In genomic region chr11:65852508-65853248, GRCh38 we compare ENCODE assay signal across 14 cellular contexts. TPM values are rescaled to one million over a fixed set of nuclear protein-coding genes. Genes with fewer than 3 reads are reported as not detected.
DNase-seq lines count a peak whose midpoint lies in the region; ATAC-seq, FAIRE-seq and TF ChIP-seq lines count a peak whose summit lies in the region.
"Had no signal": no experiment of that assay in that cellular context is flagged by ENCODE, and none has a peak within 500 bp of the region (broad histone marks: within the 10 kb centered on the region; RNA-seq: fewer than 3 reads in every experiment).

No MANE protein-coding gene starts in this region.

- peaks cover 56% of the 10 kb centered on the region for H4K20me1 ChIP-seq in SK-N-SH (ENCODE audit: insufficient read depth)
- H4K20me1 ChIP-seq in HepG2 (ENCODE audit: insufficient read depth, low read length) = peaks cover 50% of the 10 kb centered on the region

- TF ChIP-seq RAD21 in SK-N-SH (IDR thresholded peaks at IDR 0.05; ENCODE audit: low read length) (no peak), HepG2 (CRISPR knock-in tag; IDR thresholded peaks at IDR 0.05) (no peak)

- 95% methylated on average over 8 of the region's 33 CpGs for WGBS in SK-N-SH (ENCODE audit: low lambda C conversion rate)
- 94% methylated on average over 18 of the region's 33 CpGs for WGBS in HepG2 (ENCODE audit: low lambda C conversion rate)

- peaks cover 20% of the 10 kb centered on the region for H3K4me1 Mint-ChIP-seq in type B pancreatic cell (ENCODE audit: unreplicated experiment)

- H3F3A ChIP-seq in SK-N-SH (replicated peaks; ENCODE audit: insufficient read depth) = peaks cover 65% of the 10 kb centered on the region

- no peaks in the 10 kb centered on the region for H3K9me3 ChIP-seq in cardiac muscle cell (ENCODE audit: low read depth)
- H3K9me3 ChIP-seq in SK-N-SH = no peaks in the 10 kb centered on the region
- 0 out of 2 replicates have a peak, but pooled peaks cover 4% of the 10 kb centered on the region for H3K9me3 ChIP-seq in HepG2 (ENCODE audit: low read length)

- H3K79me2 ChIP-seq in SK-N-SH (ENCODE audit: insufficient read depth) = peaks cover 42% of the 10 kb centered on the region
- H3K79me2 ChIP-seq in HepG2 (ENCODE audit: insufficient read depth, low read length) = peaks cover 21% of the 10 kb centered on the region

- TF ChIP-seq EP300 in SK-N-SH (IDR thresholded peaks at IDR 0.05; ENCODE audit: borderline replicate concordance in 1 of 2, low read depth in 1 of 2, low read length in 1 of 2) = no peak
- TF ChIP-seq EP300 in HepG2 (IDR thresholded peaks at IDR 0.05; ENCODE audit: low read depth in 2 of 2, low read length in 2 of 2) = no peak
- no peak for TF ChIP-seq EP300 in HepG2 (CRISPR knock-in tag; IDR thresholded peaks at IDR 0.05; ENCODE audit: borderline replicate concordance)

- H3K36me3 Mint-ChIP-seq in type B pancreatic cell = peaks cover 38% of the 10 kb centered on the region

- H3K9me2 ChIP-seq in SK-N-SH = no peaks in the 10 kb centered on the region

- TF ChIP-seq POLR2A in HepG2 (IDR thresholded peaks at IDR 0.05; ENCODE audit: insufficient read depth in 1 of 2, low read depth in 2 of 2, low read length in 2 of 2) = no peak

- H3K27me3 ChIP-seq in cardiac muscle cell (no peaks in the 10 kb centered on the region), SK-N-SH (ENCODE audit: insufficient read depth) (no peaks in the 10 kb centered on the region), HepG2 (ENCODE audit: control insufficient read depth in 1 of 2, insufficient read depth in 2 of 2, low read length in 2 of 2) (no peaks in the 10 kb centered on the region)

- H3K4me1 ChIP-seq in cardiac muscle cell (ENCODE audit: low read depth) = peaks cover 5% of the 10 kb centered on the region
- H3K4me1 ChIP-seq in SK-N-SH (ENCODE audit: control insufficient read depth in 1 of 2, insufficient read depth in 2 of 2, low read depth in 1 of 2, low read length in 1 of 2) = peaks cover 0 to 20% of the 10 kb centered on the region in 2 experiments; a peak in 2 of 4 replicates
- peaks cover 71% of the 10 kb centered on the region for H3K4me1 ChIP-seq in HepG2 (ENCODE audit: insufficient read depth, low read length)

- POLR2A ChIA-PET in SK-N-SH (lab: Yijun Ruan, JAX) = interaction anchor here (0.7 to 2.1 kb wide), 8 partner anchors 9 to 162 kb away, joined by 3 to 14 read pairs (median 4); partner anchors contain the start of genes CCDC85B and SNX32
- POLR2A ChIA-PET in HepG2 (lab: Yijun Ruan, JAX) = interaction anchor here (0.9 to 2.6 kb wide), 3 partner anchors 10 to 37 kb away, joined by 4 to 8 read pairs (median 4); partner anchors contain the start of gene CCDC85B

- H3K4me2 ChIP-seq in SK-N-SH (no peak overlapping the region), HepG2 (ENCODE audit: low read depth, low read length) (no peak overlapping the region)

- H3K36me3 ChIP-seq in cardiac muscle cell (peaks cover 33% of the 10 kb centered on the region), SK-N-SH (replicated peaks in 1 of 2; ENCODE audit: control insufficient read depth in 1 of 2, insufficient read depth in 2 of 2, low read length in 1 of 2) (peaks cover 44 to 55% of the 10 kb centered on the region in 2 experiments), HepG2 (replicated peaks in 1 of 2; ENCODE audit: control insufficient read depth in 1 of 2, insufficient read depth in 2 of 2, low read length in 2 of 2) (peaks cover 14 to 34% of the 10 kb centered on the region in 2 experiments)

- FAIRE-seq in HepG2 (lab: Jason Lieb, UNC) = no peak

- H3K9me3 Mint-ChIP-seq in type B pancreatic cell = no peaks in the 10 kb centered on the region
- H3K9me3 Mint-ChIP-seq: effector memory CD8-positive, alpha-beta T cell had no signal

- CTCF ChIA-PET in SK-N-SH (lab: Yijun Ruan, JAX) = interaction anchor here (0.7 to 5.3 kb wide), 10 partner anchors 8 to 141 kb away, joined by 3 to 30 read pairs (median 6); partner anchors contain the start of genes FIBP, KAT5 and MUS81
- CTCF ChIA-PET in HepG2 (lab: Yijun Ruan, JAX; ENCODE audit: low intra/inter-chr PET ratio, low total read pairs) = no interaction called here

- no TSS peak for BruUV-seq in HepG2 (replicated peaks; lab: Mats Ljungman, UMichigan)

- DNase-seq in cardiac muscle cell (ENCODE audit: low read depth in 1 of 2, low spot score in 1 of 2) = no peak
- no peak for DNase-seq in left cardiac atrium
- DNase-seq in SK-N-SH = peak; percentile 36
- DNase-seq in HepG2 (ENCODE audit: low spot score) = no peak
- DNase-seq in type B pancreatic cell (ENCODE audit: extremely low spot score, unreplicated experiment) = no peak
- DNase-seq in occipital lobe (lab: John Stamatoyannopoulos, UW) = no peak
- no peak for DNase-seq in NCI-H2227 treated with DMSO at 0.1 percent for 48 hours (lab: John Stamatoyannopoulos, UW)
- DNase-seq: anterior cingulate cortex; effector memory CD8-positive, alpha-beta T cell; NCI-H1092 treated with DMSO at 0.1 percent for 48 hours; NCI-H524 had no signal

- H2AFZ ChIP-seq in SK-N-SH (ENCODE audit: low read depth) = no peak overlapping the region
- no peak overlapping the region for H2AFZ ChIP-seq in HepG2 (ENCODE audit: low read length)
- H2AFZ ChIP-seq: parathyroid adenoma had no signal

- peaks cover 6% of the 10 kb centered on the region for H3K27me3 Mint-ChIP-seq in type B pancreatic cell
- H3K27me3 Mint-ChIP-seq: B cell; effector memory CD8-positive, alpha-beta T cell had no signal

- no peak for TF ChIP-seq CTCF in cardiac muscle cell (IDR thresholded peaks at IDR 0.05; ENCODE audit: low read depth, low read length)
- TF ChIP-seq CTCF in SK-N-SH (IDR thresholded peaks at IDR 0.05) = no peak
- TF ChIP-seq CTCF in HepG2 (CRISPR knock-in tag; IDR thresholded peaks at IDR 0.05) = no peak
- TF ChIP-seq CTCF in type B pancreatic cell (conservative IDR thresholded peaks at IDR 0.05) = no peak

- in situ Hi-C loops in HepG2 (cut with HindIII; ENCODE audit: extremely low pct_ligation_motif_present, low pct_unique_long_range_greater_than_20kb) = loop anchor here (10.0 kb wide), 1 partner anchor 298 kb away; the partner anchor contains the start of gene LTBP3

- H3K9ac ChIP-seq in SK-N-SH (no peak overlapping the region), HepG2 (ENCODE audit: insufficient read depth, low read depth, low read length) (no peak overlapping the region)
- H3K9ac ChIP-seq: parathyroid adenoma had no signal

- H3K27ac ChIP-seq in cardiac muscle cell = peak overlapping the region; percentile 14
- no peak overlapping the region for H3K27ac ChIP-seq in SK-N-SH (ENCODE audit: low read depth in 2 of 2, low read length in 1 of 2)
- H3K27ac ChIP-seq in HepG2 (ENCODE audit: extremely low read length, insufficient read depth, low read length) = no peak overlapping the region
- H3K27ac ChIP-seq: parathyroid adenoma had no signal

- no peak overlapping the region for H3K4me3 Mint-ChIP-seq in type B pancreatic cell
- H3K4me3 Mint-ChIP-seq: B cell; effector memory CD8-positive, alpha-beta T cell had no signal

- intact Hi-C loops in left cardiac atrium (cut with DNase I) = no loop called here
- intact Hi-C loops in HepG2 (cut with micrococcal nuclease; ENCODE audit: unreplicated experiment) = no loop called here

- ATAC-seq in left cardiac atrium = no peak
- no peak for ATAC-seq in HepG2
- ATAC-seq in HG02981 (IDR thresholded peaks at IDR 0.05; ENCODE audit: unreplicated experiment) = no peak
- ATAC-seq: effector memory CD8-positive, alpha-beta T cell had no signal

- peak overlapping the region; percentile 86 for H3K27ac Mint-ChIP-seq in type B pancreatic cell

- no peak overlapping the region for H3K4me3 ChIP-seq in cardiac muscle cell
- no peak overlapping the region for H3K4me3 ChIP-seq in SK-N-SH (ENCODE audit: low read depth in 2 of 2, low read length in 1 of 2)
- H3K4me3 ChIP-seq in HepG2 (replicated peaks in 1 of 3; ENCODE audit: insufficient read depth in 1 of 3, low read depth in 2 of 3, low read length in 3 of 3) = no peak overlapping the region

RNA-seq across cellular contexts. Expression of gene CFL1, which starts 5.3 kb away (rescaled TPM):
- total RNA-seq in cardiac muscle cell = 974 and 1,709 TPM in 2 replicates
- 1,641 and 2,660 TPM in 2 replicates for polyA plus RNA-seq in cardiac muscle cell
- 100 to 1,000 TPM; 439 to 554 TPM for total RNA-seq in left cardiac atrium
- 2,761 and 4,252 TPM in 2 replicates for polyA plus RNA-seq in SK-N-SH (2012; rRNA removed)
- polyA plus RNA-seq in SK-N-SH (2012; cell fraction: cytosol; rRNA removed) = 2,515 and 2,544 TPM in 2 replicates
- 1,901 and 2,978 TPM in 2 replicates for polyA plus RNA-seq in SK-N-SH (2012; cell fraction: nucleus; rRNA removed)
- 383 and 458 TPM in 2 replicates for total RNA-seq in HepG2 (2016; rRNA removed; fragmentation: Illumina TruSeq; extraction: Trizol)
- total RNA-seq in HepG2 (2016; cell fraction: cytosol; rRNA removed; fragmentation: Illumina TruSeq; extraction: Trizol; ENCODE audit: low read depth) = 49.6 and 56.4 TPM in 2 replicates
- 365 and 431 TPM in 2 replicates for total RNA-seq in HepG2 (2016; cell fraction: insoluble cytoplasmic fraction; rRNA removed; fragmentation: Illumina TruSeq; extraction: Trizol)
- 92.4 and 99.4 TPM in 2 replicates for total RNA-seq in HepG2 (2016; cell fraction: membrane; rRNA removed; fragmentation: Illumina TruSeq; extraction: Trizol)
- total RNA-seq in HepG2 (2016; cell fraction: nucleus; rRNA removed; fragmentation: Illumina TruSeq; extraction: Trizol) = 154 and 171 TPM in 2 replicates
- polyA plus RNA-seq in HepG2 (2011; rRNA removed) = 347 and 379 TPM in 2 replicates
- 649 and 884 TPM in 2 replicates for polyA plus RNA-seq in HepG2 (2011; cell fraction: cytosol; rRNA removed)
- 218 and 244 TPM in 2 replicates for polyA plus RNA-seq in HepG2 (2011; cell fraction: nucleus; rRNA removed)
- 289 and 295 TPM in 2 replicates for polyA plus RNA-seq in HepG2 (2012)
- 112 and 116 TPM in 2 replicates for polyA plus RNA-seq in HepG2 (2016; cell fraction: cytosol; fragmentation: Illumina TruSeq; extraction: Trizol; ENCODE audit: low read depth)
- 879 and 1,116 TPM in 2 replicates for polyA plus RNA-seq in HepG2 (2016; cell fraction: insoluble cytoplasmic fraction; fragmentation: Illumina TruSeq; extraction: Trizol; ENCODE audit: low read depth)
- 173 and 178 TPM in 2 replicates for polyA plus RNA-seq in HepG2 (2016; cell fraction: membrane; fragmentation: Illumina TruSeq; extraction: Trizol; ENCODE audit: low read depth)
- 427 and 437 TPM in 2 replicates for polyA plus RNA-seq in HepG2 (2016; cell fraction: nucleus; fragmentation: Illumina TruSeq; extraction: Trizol; ENCODE audit: insufficient read depth, low read depth)
- polyA minus RNA-seq in HepG2 (2011; rRNA and poly(A)+ RNA removed; ENCODE audit: low replicate concordance) = 360 and 1,083 TPM in 2 replicates
- 284 and 320 TPM in 2 replicates for polyA minus RNA-seq in HepG2 (2011; cell fraction: cytosol; rRNA and poly(A)+ RNA removed)
- polyA minus RNA-seq in HepG2 (2011; cell fraction: nucleus; rRNA and poly(A)+ RNA removed) = 153 and 218 TPM in 2 replicates
- 947 and 981 TPM in 2 replicates for total RNA-seq in type B pancreatic cell (ENCODE audit: low replicate concordance)
- total RNA-seq in occipital lobe = 404 TPM

RNA-seq across cellular contexts. Expression of gene MUS81, which starts 7.6 kb away (rescaled TPM):
- total RNA-seq in cardiac muscle cell (74.3 and 88.9 TPM in 2 replicates), left cardiac atrium (10 to 100 TPM; 36.1 to 37.6 TPM), HepG2 (2016; rRNA removed; fragmentation: Illumina TruSeq; extraction: Trizol) (13.2 and 25.6 TPM in 2 replicates), type B pancreatic cell (ENCODE audit: low replicate concordance) (67.9 and 72.4 TPM in 2 replicates), occipital lobe (45.9 TPM)
- polyA plus RNA-seq in cardiac muscle cell (80.3 and 82.7 TPM in 2 replicates), SK-N-SH (2012; rRNA removed) (39.7 and 58.2 TPM in 2 replicates), HepG2 (2011; rRNA removed) (30.2 and 43.6 TPM in 2 replicates)
- polyA plus RNA-seq in SK-N-SH (2012; cell fraction: cytosol; rRNA removed) = 20.4 and 26.8 TPM in 2 replicates
- polyA plus RNA-seq in SK-N-SH (2012; cell fraction: nucleus; rRNA removed) = 309 and 491 TPM in 2 replicates
- total RNA-seq in HepG2 (2016; cell fraction: cytosol; rRNA removed; fragmentation: Illumina TruSeq; extraction: Trizol; ENCODE audit: low read depth) = 9.1 and 9.8 TPM in 2 replicates
- 10.0 and 23.4 TPM in 2 replicates for total RNA-seq in HepG2 (2016; cell fraction: insoluble cytoplasmic fraction; rRNA removed; fragmentation: Illumina TruSeq; extraction: Trizol)
- total RNA-seq in HepG2 (2016; cell fraction: membrane; rRNA removed; fragmentation: Illumina TruSeq; extraction: Trizol) = 9.8 and 11.9 TPM in 2 replicates
- total RNA-seq in HepG2 (2016; cell fraction: nucleus; rRNA removed; fragmentation: Illumina TruSeq; extraction: Trizol) = 33.1 and 33.6 TPM in 2 replicates
- polyA plus RNA-seq in HepG2 (2011; cell fraction: cytosol; rRNA removed) = 9.6 and 15.1 TPM in 2 replicates
- polyA plus RNA-seq in HepG2 (2011; cell fraction: nucleus; rRNA removed) = 256 and 293 TPM in 2 replicates
- 17.9 and 34.3 TPM in 2 replicates for polyA plus RNA-seq in HepG2 (2012)
- 5.3 and 7.5 TPM in 2 replicates for polyA plus RNA-seq in HepG2 (2016; cell fraction: cytosol; fragmentation: Illumina TruSeq; extraction: Trizol; ENCODE audit: low read depth)
- 10.0 and 14.2 TPM in 2 replicates for polyA plus RNA-seq in HepG2 (2016; cell fraction: insoluble cytoplasmic fraction; fragmentation: Illumina TruSeq; extraction: Trizol; ENCODE audit: low read depth)
- 9.0 and 9.4 TPM in 2 replicates for polyA plus RNA-seq in HepG2 (2016; cell fraction: membrane; fragmentation: Illumina TruSeq; extraction: Trizol; ENCODE audit: low read depth)
- 70.1 TPM in 2 replicates for polyA plus RNA-seq in HepG2 (2016; cell fraction: nucleus; fragmentation: Illumina TruSeq; extraction: Trizol; ENCODE audit: insufficient read depth, low read depth)
- polyA minus RNA-seq in HepG2 (2011; rRNA and poly(A)+ RNA removed; ENCODE audit: low replicate concordance) = 21.4 and 58.7 TPM in 2 replicates
- 5.5 and 5.8 TPM in 2 replicates for polyA minus RNA-seq in HepG2 (2011; cell fraction: cytosol; rRNA and poly(A)+ RNA removed)
- 60.9 and 66.5 TPM in 2 replicates for polyA minus RNA-seq in HepG2 (2011; cell fraction: nucleus; rRNA and poly(A)+ RNA removed)

RNA-seq across cellular contexts. Expression of gene SNX32, which starts 18.9 kb away (rescaled TPM):
- 5.9 and 6.0 TPM in 2 replicates for total RNA-seq in cardiac muscle cell
- 13.2 and 21.4 TPM in 2 replicates for polyA plus RNA-seq in cardiac muscle cell
- total RNA-seq in left cardiac atrium = not detected
- polyA plus RNA-seq in SK-N-SH (2012; rRNA removed) = 0.81 and 1.0 TPM in 2 replicates
- 0.39 and 0.58 TPM in 2 replicates for polyA plus RNA-seq in SK-N-SH (2012; cell fraction: cytosol; rRNA removed)
- polyA plus RNA-seq in SK-N-SH (2012; cell fraction: nucleus; rRNA removed) = 5.2 and 6.4 TPM in 2 replicates
- total RNA-seq in HepG2 (2016; rRNA removed; fragmentation: Illumina TruSeq; extraction: Trizol) = 0.09 TPM in 1 of 2 replicates, not detected in the other
- total RNA-seq in HepG2 (2016; cell fraction: cytosol; rRNA removed; fragmentation: Illumina TruSeq; extraction: Trizol; ENCODE audit: low read depth) = not detected in 2 replicates
- total RNA-seq in HepG2 (2016; cell fraction: insoluble cytoplasmic fraction; rRNA removed; fragmentation: Illumina TruSeq; extraction: Trizol) = 0.17 TPM in 1 of 2 replicates, not detected in the other
- total RNA-seq in HepG2 (2016; cell fraction: membrane; rRNA removed; fragmentation: Illumina TruSeq; extraction: Trizol) = not detected in 2 replicates
- total RNA-seq in HepG2 (2016; cell fraction: nucleus; rRNA removed; fragmentation: Illumina TruSeq; extraction: Trizol) = 0.16 TPM in 1 of 2 replicates, not detected in the other
- polyA plus RNA-seq in HepG2 (2011; rRNA removed) = 0.29 and 0.34 TPM in 2 replicates
- 0.08 and 0.30 TPM in 2 replicates for polyA plus RNA-seq in HepG2 (2011; cell fraction: cytosol; rRNA removed)
- 4.2 and 5.7 TPM in 2 replicates for polyA plus RNA-seq in HepG2 (2011; cell fraction: nucleus; rRNA removed)
- 0.19 and 0.35 TPM in 2 replicates for polyA plus RNA-seq in HepG2 (2012)
- polyA plus RNA-seq in HepG2 (2016; cell fraction: cytosol; fragmentation: Illumina TruSeq; extraction: Trizol; ENCODE audit: low read depth) = 0.17 TPM in 1 of 2 replicates, not detected in the other
- 0.19 TPM in 1 of 2 replicates, not detected in the other for polyA plus RNA-seq in HepG2 (2016; cell fraction: insoluble cytoplasmic fraction; fragmentation: Illumina TruSeq; extraction: Trizol; ENCODE audit: low read depth)
- 0.08 and 0.22 TPM in 2 replicates for polyA plus RNA-seq in HepG2 (2016; cell fraction: membrane; fragmentation: Illumina TruSeq; extraction: Trizol; ENCODE audit: low read depth)
- polyA plus RNA-seq in HepG2 (2016; cell fraction: nucleus; fragmentation: Illumina TruSeq; extraction: Trizol; ENCODE audit: insufficient read depth, low read depth) = 0.52 and 0.55 TPM in 2 replicates
- polyA minus RNA-seq in HepG2 (2011; rRNA and poly(A)+ RNA removed; ENCODE audit: low replicate concordance) = 0.30 and 0.86 TPM in 2 replicates
- not detected in 2 replicates for polyA minus RNA-seq in HepG2 (2011; cell fraction: cytosol; rRNA and poly(A)+ RNA removed)
- 0.75 and 1.4 TPM in 2 replicates for polyA minus RNA-seq in HepG2 (2011; cell fraction: nucleus; rRNA and poly(A)+ RNA removed)
- 0.76 and 4.2 TPM in 2 replicates for total RNA-seq in type B pancreatic cell (ENCODE audit: low replicate concordance)
- total RNA-seq in occipital lobe = 7.3 TPM

RNA-seq across cellular contexts. Expression of gene EFEMP2, which starts 19.9 kb away (rescaled TPM):
- 138 and 161 TPM in 2 replicates for total RNA-seq in cardiac muscle cell
- polyA plus RNA-seq in cardiac muscle cell = 216 and 267 TPM in 2 replicates
- total RNA-seq in left cardiac atrium = 100 to 1,000 TPM in 1 of 2 donors, 10 to 100 TPM in 1; 98.0 to 103 TPM
- 194 and 203 TPM in 2 replicates for polyA plus RNA-seq in SK-N-SH (2012; rRNA removed)
- 81.0 and 118 TPM in 2 replicates for polyA plus RNA-seq in SK-N-SH (2012; cell fraction: cytosol; rRNA removed)
- 444 and 585 TPM in 2 replicates for polyA plus RNA-seq in SK-N-SH (2012; cell fraction: nucleus; rRNA removed)
- 3.7 and 7.4 TPM in 2 replicates for total RNA-seq in HepG2 (2016; rRNA removed; fragmentation: Illumina TruSeq; extraction: Trizol)
- 15.2 and 15.7 TPM in 2 replicates for total RNA-seq in HepG2 (2016; cell fraction: cytosol; rRNA removed; fragmentation: Illumina TruSeq; extraction: Trizol; ENCODE audit: low read depth)
- total RNA-seq in HepG2 (2016; cell fraction: insoluble cytoplasmic fraction; rRNA removed; fragmentation: Illumina TruSeq; extraction: Trizol) = 3.7 and 8.2 TPM in 2 replicates
- total RNA-seq in HepG2 (2016; cell fraction: membrane; rRNA removed; fragmentation: Illumina TruSeq; extraction: Trizol) = 12.4 and 16.0 TPM in 2 replicates
- 7.8 and 14.5 TPM in 2 replicates for total RNA-seq in HepG2 (2016; cell fraction: nucleus; rRNA removed; fragmentation: Illumina TruSeq; extraction: Trizol)
- 29.7 and 34.3 TPM in 2 replicates for polyA plus RNA-seq in HepG2 (2011; rRNA removed)
- polyA plus RNA-seq in HepG2 (2011; cell fraction: cytosol; rRNA removed) = 17.6 and 22.8 TPM in 2 replicates
- 150 and 216 TPM in 2 replicates for polyA plus RNA-seq in HepG2 (2011; cell fraction: nucleus; rRNA removed)
- polyA plus RNA-seq in HepG2 (2012) = 12.1 and 14.4 TPM in 2 replicates
- 19.2 and 19.9 TPM in 2 replicates for polyA plus RNA-seq in HepG2 (2016; cell fraction: cytosol; fragmentation: Illumina TruSeq; extraction: Trizol; ENCODE audit: low read depth)
- 5.8 and 5.9 TPM in 2 replicates for polyA plus RNA-seq in HepG2 (2016; cell fraction: insoluble cytoplasmic fraction; fragmentation: Illumina TruSeq; extraction: Trizol; ENCODE audit: low read depth)
- 18.0 and 19.9 TPM in 2 replicates for polyA plus RNA-seq in HepG2 (2016; cell fraction: membrane; fragmentation: Illumina TruSeq; extraction: Trizol; ENCODE audit: low read depth)
- 20.2 and 23.5 TPM in 2 replicates for polyA plus RNA-seq in HepG2 (2016; cell fraction: nucleus; fragmentation: Illumina TruSeq; extraction: Trizol; ENCODE audit: insufficient read depth, low read depth)
- polyA minus RNA-seq in HepG2 (2011; rRNA and poly(A)+ RNA removed; ENCODE audit: low replicate concordance) = 2.1 and 18.1 TPM in 2 replicates
- polyA minus RNA-seq in HepG2 (2011; cell fraction: cytosol; rRNA and poly(A)+ RNA removed) = 4.1 and 4.8 TPM in 2 replicates
- 14.5 and 17.7 TPM in 2 replicates for polyA minus RNA-seq in HepG2 (2011; cell fraction: nucleus; rRNA and poly(A)+ RNA removed)
- 5.5 and 24.5 TPM in 2 replicates for total RNA-seq in type B pancreatic cell (ENCODE audit: low replicate concordance)
- 13.3 TPM for total RNA-seq in occipital lobe

RNA-seq across cellular contexts. Expression of gene CTSW, which starts 27.0 kb away (rescaled TPM):
- not detected in 2 replicates for total RNA-seq in cardiac muscle cell
- polyA plus RNA-seq in cardiac muscle cell = 0.60 TPM in 1 of 2 replicates, not detected in the other
- 1 to 10 TPM in 1 of 2 donors, under 1 TPM in 1; 0.99 to 2.7 TPM for total RNA-seq in left cardiac atrium
- 0.49 and 0.68 TPM in 2 replicates for polyA plus RNA-seq in SK-N-SH (2012; rRNA removed)
- 0.22 and 0.29 TPM in 2 replicates for polyA plus RNA-seq in SK-N-SH (2012; cell fraction: cytosol; rRNA removed)
- 0.59 and 0.62 TPM in 2 replicates for polyA plus RNA-seq in SK-N-SH (2012; cell fraction: nucleus; rRNA removed)
- total RNA-seq in HepG2 (2016; rRNA removed; fragmentation: Illumina TruSeq; extraction: Trizol) = not detected in 2 replicates
- total RNA-seq in HepG2 (2016; cell fraction: cytosol; rRNA removed; fragmentation: Illumina TruSeq; extraction: Trizol; ENCODE audit: low read depth) = not detected in 2 replicates
- not detected in 2 replicates for total RNA-seq in HepG2 (2016; cell fraction: insoluble cytoplasmic fraction; rRNA removed; fragmentation: Illumina TruSeq; extraction: Trizol)
- not detected in 2 replicates for total RNA-seq in HepG2 (2016; cell fraction: membrane; rRNA removed; fragmentation: Illumina TruSeq; extraction: Trizol)
- not detected in 2 replicates for total RNA-seq in HepG2 (2016; cell fraction: nucleus; rRNA removed; fragmentation: Illumina TruSeq; extraction: Trizol)
- 0.09 TPM in 1 of 2 replicates, not detected in the other for polyA plus RNA-seq in HepG2 (2011; rRNA removed)
- polyA plus RNA-seq in HepG2 (2011; cell fraction: cytosol; rRNA removed) = not detected in 2 replicates
- 0.24 TPM in 1 of 2 replicates, not detected in the other for polyA plus RNA-seq in HepG2 (2011; cell fraction: nucleus; rRNA removed)
- polyA plus RNA-seq in HepG2 (2012) = 0.29 TPM in 1 of 2 replicates, not detected in the other
- polyA plus RNA-seq in HepG2 (2016; cell fraction: cytosol; fragmentation: Illumina TruSeq; extraction: Trizol; ENCODE audit: low read depth) = not detected in 2 replicates
- not detected in 2 replicates for polyA plus RNA-seq in HepG2 (2016; cell fraction: insoluble cytoplasmic fraction; fragmentation: Illumina TruSeq; extraction: Trizol; ENCODE audit: low read depth)
- not detected in 2 replicates for polyA plus RNA-seq in HepG2 (2016; cell fraction: membrane; fragmentation: Illumina TruSeq; extraction: Trizol; ENCODE audit: low read depth)
- polyA plus RNA-seq in HepG2 (2016; cell fraction: nucleus; fragmentation: Illumina TruSeq; extraction: Trizol; ENCODE audit: insufficient read depth, low read depth) = not detected in 2 replicates
- polyA minus RNA-seq in HepG2 (2011; rRNA and poly(A)+ RNA removed; ENCODE audit: low replicate concordance) = not detected in 2 replicates
- not detected in 2 replicates for polyA minus RNA-seq in HepG2 (2011; cell fraction: cytosol; rRNA and poly(A)+ RNA removed)
- polyA minus RNA-seq in HepG2 (2011; cell fraction: nucleus; rRNA and poly(A)+ RNA removed) = not detected in 2 replicates
- not detected in 2 replicates for total RNA-seq in type B pancreatic cell (ENCODE audit: low replicate concordance)
- not detected for total RNA-seq in occipital lobe
